In genomic region chr11:2474059-2474901, GRCh38 we compare ENCODE assay signal across 16 cellular contexts. TPM values are rescaled to one million over a fixed set of nuclear protein-coding genes. Genes with fewer than 3 reads are reported as not detected.
DNase-seq lines count a peak whose midpoint lies in the region; TF ChIP-seq lines count a peak whose summit lies in the region.
"Had no signal": no experiment of that assay in that cellular context is flagged by ENCODE, and none has a peak within 500 bp of the region (broad histone marks: within the 10 kb centered on the region; RNA-seq: fewer than 3 reads in every experiment).

No MANE protein-coding gene starts in this region.

- WGBS in esophagus muscularis mucosa: 86% methylated on average over 13 of the region's 19 CpGs

- H3K4me1 ChIP-seq in esophagus muscularis mucosa (peaks cover 0 to 3% (median 0%) of the 10 kb centered on the region in 4 donors), neural progenitor cell (no peaks in the 10 kb centered on the region), ascending aorta (no peaks in the 10 kb centered on the region)
- H3K4me1 ChIP-seq: foreskin keratinocyte had no signal

- no peaks in the 10 kb centered on the region for H4K20me1 ChIP-seq in neural progenitor cell (ENCODE audit: low read depth)

- H3K4me1 Mint-ChIP-seq in neural progenitor cell: peaks cover 3% of the 10 kb centered on the region

- H3K36me3 Mint-ChIP-seq in neural progenitor cell: no peaks in the 10 kb centered on the region

- no peak overlapping the region for H2AFZ ChIP-seq in neural progenitor cell (replicated peaks)

- H3K27me3 ChIP-seq in esophagus muscularis mucosa (peaks cover 0 to 66% (median 0%) of the 10 kb centered on the region in 4 donors), neural progenitor cell (peaks cover 71% of the 10 kb centered on the region), ascending aorta (no peaks in the 10 kb centered on the region)

- DNase-seq in DMS53 treated with DMSO at 0.1 percent for 48 hours (lab: John Stamatoyannopoulos, UW; ENCODE audit: unreplicated experiment) (peak; percentile 22), NCI-H2196 (lab: John Stamatoyannopoulos, UW; ENCODE audit: unreplicated experiment) (peak; percentile 46), esophagus muscularis mucosa (ENCODE audit: extremely low spot score) (peak; percentile 78), neural progenitor cell (ENCODE audit: low spot score) (no peak), UCSD-AML1 (lab: John Stamatoyannopoulos, UW; ENCODE audit: unreplicated experiment) (no peak), T-helper 9 cell (no peak), ascending aorta (ENCODE audit: low spot score in 2 of 2) (no peak), G401 (ENCODE audit: low spot score) (no peak)
- DNase-seq: activated B cell treated with CpG ODN at 0.5 μM for 24 hours; foreskin keratinocyte; GDM1; NCI-H526; SK-N-SH; stimulated activated naive CD8-positive, alpha-beta T cell treated with anti-CD3 and anti-CD28 coated beads, Interleukin-15, amount 100 ng/mL, for 72 hours had no signal

- TF ChIP-seq CTCF in esophagus muscularis mucosa (IDR thresholded peaks at IDR 0.05): no peak
- TF ChIP-seq CTCF in neural progenitor cell (IDR thresholded peaks at IDR 0.05): no peak
- TF ChIP-seq CTCF in ascending aorta (IDR thresholded peaks at IDR 0.05): no peak

- H3K4me2 ChIP-seq in neural progenitor cell: no peak overlapping the region
- H3K4me2 ChIP-seq: SK-N-SH had no signal

- H3K36me3 ChIP-seq in esophagus muscularis mucosa: no peaks in the 10 kb centered on the region
- H3K36me3 ChIP-seq in neural progenitor cell: no peaks in the 10 kb centered on the region
- H3K36me3 ChIP-seq in ascending aorta: no peaks in the 10 kb centered on the region

- H3K27ac ChIP-seq in esophagus muscularis mucosa (replicated peaks in 1 of 4) (no peak overlapping the region), neural progenitor cell (no peak overlapping the region), ascending aorta (no peak overlapping the region)
- H3K27ac ChIP-seq: C4-2B, foreskin keratinocyte, HL-60 had no signal

- TF ChIP-seq POLR2A in esophagus muscularis mucosa (IDR thresholded peaks at IDR 0.05; ENCODE audit: low read depth): no peak

- H3K4me3 ChIP-seq in esophagus muscularis mucosa (no peak overlapping the region), neural progenitor cell (no peak overlapping the region), ascending aorta (no peak overlapping the region)

- H3K9me3 ChIP-seq in esophagus muscularis mucosa (peaks cover 0 to 2% (median 0%) of the 10 kb centered on the region in 4 donors), neural progenitor cell (ENCODE audit: low read depth) (no peaks in the 10 kb centered on the region), ascending aorta (no peaks in the 10 kb centered on the region)
- H3K9me3 ChIP-seq: SK-N-SH had no signal

- peaks cover 18% of the 10 kb centered on the region for H3K27me3 Mint-ChIP-seq in neural progenitor cell (ENCODE audit: insufficient read depth, low read depth)
- H3K27me3 Mint-ChIP-seq: activated B cell treated with CpG ODN at 0.5 μM for 24 hours; stimulated activated naive CD8-positive, alpha-beta T cell treated with anti-CD3 and anti-CD28 coated beads, Interleukin-15, amount 100 ng/mL, for 72 hours had no signal

- intact Hi-C loops in esophagus muscularis mucosa (cut with DNase I): no loop called here
- intact Hi-C loops in ascending aorta (cut with DNase I): no loop called here

- peak overlapping the region; percentile 36 for H3K27ac Mint-ChIP-seq in neural progenitor cell
- H3K27ac Mint-ChIP-seq: activated B cell treated with CpG ODN at 0.5 μM for 24 hours had no signal

- H3K9me3 Mint-ChIP-seq in neural progenitor cell: peaks cover 14% of the 10 kb centered on the region

- H3K4me3 Mint-ChIP-seq in neural progenitor cell: peak overlapping the region; percentile 5
- H3K4me3 Mint-ChIP-seq: activated B cell treated with CpG ODN at 0.5 μM for 24 hours; stimulated activated naive CD8-positive, alpha-beta T cell treated with anti-CD3 and anti-CD28 coated beads, Interleukin-15, amount 100 ng/mL, for 72 hours had no signal

- in situ Hi-C loops in G401 (cut with HindIII; ENCODE audit: low sequenced_read_pairs): no loop called here

- no peak for TF ChIP-seq EP300 in esophagus muscularis mucosa (IDR thresholded peaks at IDR 0.05)

- no peaks in the 10 kb centered on the region for H3K79me2 ChIP-seq in neural progenitor cell (ENCODE audit: low read depth)

- no peaks in the 10 kb centered on the region for H3F3A ChIP-seq in neural progenitor cell (ENCODE audit: low read depth)

- H3K9ac ChIP-seq in neural progenitor cell: no peak overlapping the region
- H3K9ac ChIP-seq: SK-N-SH had no signal

RNA-seq across cellular contexts. Expression of gene KCNQ1, which starts 29.5 kb away (rescaled TPM):
- 1 to 10 TPM; 2.1 to 5.9 (median 4.3) TPM for total RNA-seq in esophagus muscularis mucosa
- 0.11 and 0.99 TPM in 2 replicates for total RNA-seq in neural progenitor cell (ENCODE audit: low replicate concordance)
- 2.3 TPM for total RNA-seq in ascending aorta
- 0.85 TPM in 1 of 2 replicates, not detected in the other for total RNA-seq in G401 (2014; rRNA removed; shearing (Covaris generic))
- total RNA-seq: foreskin keratinocyte had no signal

RNA-seq across cellular contexts. Expression of gene TRPM5, which starts 30.0 kb away (rescaled TPM):
- not detected for total RNA-seq in esophagus muscularis mucosa
- 0.34 TPM in 1 of 2 replicates, not detected in the other for total RNA-seq in neural progenitor cell (ENCODE audit: low replicate concordance)
- not detected for total RNA-seq in ascending aorta
- total RNA-seq in G401 (2014; rRNA removed; shearing (Covaris generic)): not detected in 2 replicates
- total RNA-seq: activated B cell treated with CpG ODN at 0.5 μM for 24 hours, foreskin keratinocyte had no signal

Comparison
In these comparisons a context has a peak if more than half of its experiments do, and no peak if none do; other contexts are left out.
1. DNase-seq: peak in DMS53 treated with DMSO at 0.1 percent for 48 hours (single experiment), NCI-H2196 (single experiment) and esophagus muscularis mucosa (single experiment); none in neural progenitor cell (single experiment), UCSD-AML1 (single experiment), T-helper 9 cell (single experiment), ascending aorta (0 of 2) and G401 (single experiment).